Comparison of ENCODE assay signal across 8 cellular contexts in genomic region chr21:26715878-26716506, GRCh38.
DNase-seq lines count a peak whose midpoint lies in the region; ATAC-seq and TF ChIP-seq lines count a peak whose summit lies in the region.

No MANE protein-coding gene starts in this region.

- H3K27ac ChIP-seq in vagina, result no peak overlapping the region

- no peak overlapping the region for H3K4me3 ChIP-seq in epithelial cell of esophagus (ENCODE audit: low read length)
- H3K4me3 ChIP-seq in vagina, result no peak overlapping the region

- H3K27me3 ChIP-seq in vagina, result no peaks in the 10 kb centered on the region

- no peaks in the 10 kb centered on the region for H3K9me3 ChIP-seq in vagina

- intact Hi-C loops in vagina (cut with DNase I), result no loop called here

- H3K4me1 ChIP-seq in vagina, result no peaks in the 10 kb centered on the region

- TF ChIP-seq CTCF in epithelial cell of esophagus (IDR thresholded peaks at IDR 0.05; ENCODE audit: insufficient read depth, low read depth, low read length, missing control alignments) (peak; percentile 87), vagina (IDR thresholded peaks at IDR 0.05) (peak in 2 of 3 experiments; percentile 19 to 64)

- in situ Hi-C loops in SK-MEL-5 (cut with HindIII; ENCODE audit: low pct_unique_long_range_greater_than_20kb, low sequenced_read_pairs), result no loop called here

- ATAC-seq in HG03442 (IDR thresholded peaks at IDR 0.05; ENCODE audit: unreplicated experiment), result peak; percentile 63

- no peaks in the 10 kb centered on the region for H3K36me3 ChIP-seq in vagina

- TF ChIP-seq POLR2A in vagina (IDR thresholded peaks at IDR 0.05), result no peak

- DNase-seq in SIG-M5 treated with dmso at 0.1 percent for 504 hours (lab: John Stamatoyannopoulos, UW; ENCODE audit: unreplicated experiment), result peak; percentile 14
- DNase-seq in SIG-M5 (lab: John Stamatoyannopoulos, UW), result no peak
- DNase-seq in SK-MEL-5 (ENCODE audit: low read depth, low spot score), result peak; percentile 69
- peak; percentile 65 for DNase-seq in epithelial cell of esophagus (ENCODE audit: low read depth)
- peak; percentile 61 for DNase-seq in midbrain (lab: John Stamatoyannopoulos, UW)
- DNase-seq in vagina (ENCODE audit: extremely low spot score in 2 of 2), result no peak
- DNase-seq in NCI-H526 treated with DMSO at 0.1 percent for 48 hours (lab: John Stamatoyannopoulos, UW), result no peak

Comparison
In these comparisons a context has a peak if more than half of its experiments do, and no peak if none do; other contexts are left out.
1. DNase-seq: peak in SIG-M5 treated with dmso at 0.1 percent for 504 hours (single experiment), SK-MEL-5 (single experiment), epithelial cell of esophagus (single experiment) and midbrain (single experiment); none in SIG-M5 (single experiment), vagina (0 of 2) and NCI-H526 treated with DMSO at 0.1 percent for 48 hours (single experiment).